Comparison of ENCODE assay signal across 1 cellular context in genomic region chr3:50570508-50571279, GRCh38.
TF ChIP-seq lines count a peak whose summit lies in the region.

No MANE protein-coding gene starts in this region.

TF ChIP-seq in H1, 55 proteins besides CTCF, POLR2A, EP300 and RAD21:
- TF ChIP-seq RNF2 (IDR thresholded peaks at IDR 0.05; ENCODE audit: borderline replicate concordance, low read depth, low read length, missing control alignments, poor library complexity, severe bottlenecking) (no peak), YY1 (IDR thresholded peaks at IDR 0.05; ENCODE audit: low read depth, low read length) (no peak), USF2 (IDR thresholded peaks at IDR 0.05; ENCODE audit: low read length) (no peak), CBX8 (IDR thresholded peaks at IDR 0.05; ENCODE audit: borderline replicate concordance, low read depth, low read length) (no peak), TAF7 (optimal IDR thresholded peaks at IDR 0.05; ENCODE audit: borderline replicate concordance, low read depth, low read length) (no peak), TBP (IDR thresholded peaks at IDR 0.05; ENCODE audit: low read depth, low read length) (no peak), ASH2L (IDR thresholded peaks at IDR 0.05; ENCODE audit: low read length) (no peak), CREB1 (IDR thresholded peaks at IDR 0.05) (no peak), BRCA1 (IDR thresholded peaks at IDR 0.05; ENCODE audit: low read depth, low read length) (no peak), SIN3A (conservative IDR thresholded peaks at IDR 0.05 in 1 of 2, IDR thresholded peaks at IDR 0.05 in 1 of 2; ENCODE audit: low read depth in 1 of 2, low read length in 2 of 2) (no peak), SUZ12 (IDR thresholded peaks at IDR 0.05; ENCODE audit: low read length) (no peak)
